Comparison of ENCODE assay signal across 22 cellular contexts in the genomic region with DNA sequence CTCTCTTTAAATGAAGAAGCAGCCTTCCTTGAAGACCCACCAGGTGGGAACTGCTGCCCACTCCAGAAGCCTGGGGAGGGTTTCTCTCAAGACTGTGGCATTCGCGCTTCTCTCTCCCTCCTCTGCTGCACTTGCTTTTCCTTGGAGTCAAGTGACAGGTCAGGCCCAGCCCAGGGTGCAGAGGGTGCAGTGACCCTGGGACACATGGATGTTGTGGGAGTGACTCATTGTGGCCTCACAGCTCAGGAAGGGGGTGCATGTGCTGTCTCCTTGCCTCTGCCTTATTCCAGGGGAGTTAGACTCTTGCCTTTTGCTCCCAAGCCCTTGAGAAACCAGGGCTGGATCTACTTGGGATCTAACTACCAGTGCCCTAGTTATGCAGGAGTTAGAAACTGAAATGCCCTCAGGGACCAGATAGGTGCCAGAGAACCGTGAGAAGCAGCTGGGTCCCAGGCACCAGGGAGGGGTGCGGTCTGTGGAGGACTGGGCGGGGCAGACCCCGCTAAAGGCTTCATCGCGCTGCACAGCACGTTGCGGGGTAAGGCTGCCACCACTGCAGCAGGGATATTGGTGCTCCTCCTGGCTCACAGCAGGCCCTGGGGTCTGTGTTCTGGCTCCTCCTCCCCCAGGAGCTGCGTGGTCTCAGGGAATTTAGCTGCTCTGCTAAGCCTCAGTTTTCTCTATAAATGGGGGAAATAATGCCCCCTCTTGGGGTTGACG. TPM values are rescaled to one million over a fixed set of nuclear protein-coding genes. Genes with fewer than 3 reads are reported as not detected.
DNase-seq lines count a peak whose midpoint lies in the region; ATAC-seq, FAIRE-seq and TF ChIP-seq lines count a peak whose summit lies in the region.
"Had no signal": no experiment of that assay in that cellular context is flagged by ENCODE, and none has a peak within 500 bp of the region (broad histone marks: within the 10 kb centered on the region; RNA-seq: fewer than 3 reads in every experiment).

No MANE protein-coding gene starts in this region.

- intact Hi-C loops in stomach (cut with DNase I; ENCODE audit: low total_unique reads): loop anchor here (10.0 kb wide), 1 partner anchor 273 kb away; no protein-coding TSS in a partner anchor

- no peaks in the 10 kb centered on the region for H3K36me3 Mint-ChIP-seq in stimulated activated memory B cell treated with anti-CD40 and anti-IgM and Interleukin-4, amounts not matched to agents 10 μg/mL and 1 μg/mL and 100 μg/mL, for 72 hours
- H3K36me3 Mint-ChIP-seq: activated naive CD8-positive, alpha-beta T cell; brain had no signal

- H3K4me3 Mint-ChIP-seq in stimulated activated memory B cell treated with anti-CD40 and anti-IgM and Interleukin-4, amounts not matched to agents 10 μg/mL and 1 μg/mL and 100 μg/mL, for 72 hours: no peak overlapping the region
- H3K4me3 Mint-ChIP-seq: activated naive CD8-positive, alpha-beta T cell; activated T-cell treated with anti-CD3 and anti-CD28 coated beads, Interleukin-2, amount 50 U/mL, for 24 hours; brain had no signal

- no peaks in the 10 kb centered on the region for H3K4me1 Mint-ChIP-seq in stimulated activated memory B cell treated with anti-CD40 and anti-IgM and Interleukin-4, amounts not matched to agents 10 μg/mL and 1 μg/mL and 100 μg/mL, for 72 hours

- WGBS in stomach, 5 donors: 69 to 80% (median 74%) methylated on average over 12 of the region's 12 CpGs

- H3K4me1 ChIP-seq in stomach: peaks cover 0 to 3% (median 0%) of the 10 kb centered on the region in 4 donors
- H3K4me1 ChIP-seq: Caco-2, uterus had no signal

- peaks cover 4% of the 10 kb centered on the region for H3K27me3 ChIP-seq in bronchial epithelial cell (ENCODE audit: control insufficient read depth, insufficient read depth, low read length)
- peaks cover 0 to 22% (median 8%) of the 10 kb centered on the region in 3 donors for H3K27me3 ChIP-seq in stomach
- H3K27me3 ChIP-seq: uterus had no signal

- H3K27ac ChIP-seq in stomach: no peak overlapping the region
- H3K27ac ChIP-seq: neutrophil, uterus had no signal

- H3K27ac Mint-ChIP-seq in stimulated activated memory B cell treated with anti-CD40 and anti-IgM and Interleukin-4, amounts not matched to agents 10 μg/mL and 1 μg/mL and 100 μg/mL, for 72 hours: no peak overlapping the region
- H3K27ac Mint-ChIP-seq: activated naive CD8-positive, alpha-beta T cell; activated T-cell treated with anti-CD3 and anti-CD28 coated beads, Interleukin-2, amount 50 U/mL, for 24 hours; brain had no signal

- H3K4me3 ChIP-seq in bronchial epithelial cell (ENCODE audit: low read depth, low read length) (no peak overlapping the region), stomach (no peak overlapping the region)
- H3K4me3 ChIP-seq: uterus had no signal

- in situ Hi-C loops in Caki2 (cut with HindIII; ENCODE audit: low pct_unique_long_range_greater_than_20kb, low sequenced_read_pairs): no loop called here

- H3K9me3 Mint-ChIP-seq in stimulated activated memory B cell treated with anti-CD40 and anti-IgM and Interleukin-4, amounts not matched to agents 10 μg/mL and 1 μg/mL and 100 μg/mL, for 72 hours: peaks cover 3% of the 10 kb centered on the region
- H3K9me3 Mint-ChIP-seq: activated T-cell treated with anti-CD3 and anti-CD28 coated beads, Interleukin-2, amount 50 U/mL, for 24 hours had no signal

- H3K9me3 ChIP-seq in stomach: no peaks in the 10 kb centered on the region
- H3K9me3 ChIP-seq: Caco-2, neutrophil, uterus had no signal

- TF ChIP-seq POLR2A in stomach (IDR thresholded peaks at IDR 0.05): no peak

- H3K27me3 Mint-ChIP-seq in stimulated activated memory B cell treated with anti-CD40 and anti-IgM and Interleukin-4, amounts not matched to agents 10 μg/mL and 1 μg/mL and 100 μg/mL, for 72 hours: peaks cover 9% of the 10 kb centered on the region
- H3K27me3 Mint-ChIP-seq: activated naive CD8-positive, alpha-beta T cell had no signal

- DNase-seq in Caki2 (ENCODE audit: low read depth) (peak; percentile 43), LHCN-M2 (ENCODE audit: low read depth) (peak; percentile 19), bronchial epithelial cell (ENCODE audit: low read depth) (peak; percentile 40), mesenteric fat pad (ENCODE audit: low spot score) (peak; percentile 76), stomach (no peak), foreskin melanocyte (no peak), omental fat pad (ENCODE audit: low spot score) (no peak)
- DNase-seq: activated CD4-positive, alpha-beta T cell treated with anti-CD3 and anti-CD28 coated beads, Interleukin-2, amount 50 U/mL, for 48 hours; activated T-cell treated with anti-CD3 and anti-CD28 coated beads, Interleukin-2, amount 50 U/mL, for 24 hours; kidney glomerular epithelial cell; NCI-H1092 treated with DMSO at 0.1 percent for 48 hours; NCI-H2107; NCI-H526 treated with DMSO at 0.1 percent for 48 hours; right cardiac atrium; stimulated activated CD4-positive, alpha-beta T cell treated with anti-CD3 and anti-CD28 coated beads, Interleukin-2, amount 100 ng/mL, for 24 hours; uterus had no signal

- FAIRE-seq in bronchial epithelial cell (lab: Jason Lieb, UNC): no peak
- FAIRE-seq: GM12892 had no signal

- no peak for ATAC-seq in stimulated activated memory B cell treated with anti-CD40 and anti-IgM and Interleukin-4, amounts not matched to agents 10 μg/mL and 1 μg/mL and 100 μg/mL, for 72 hours
- ATAC-seq in omental fat pad (ENCODE audit: low FRiP score): no peak
- ATAC-seq: right cardiac atrium had no signal

- H3K36me3 ChIP-seq in bronchial epithelial cell (ENCODE audit: control insufficient read depth, insufficient read depth, low read length): no peaks in the 10 kb centered on the region
- no peaks in the 10 kb centered on the region for H3K36me3 ChIP-seq in stomach
- H3K36me3 ChIP-seq: neutrophil, uterus had no signal

- no peak for TF ChIP-seq EP300 in stomach (IDR thresholded peaks at IDR 0.05)

- TF ChIP-seq CTCF in bronchial epithelial cell (IDR thresholded peaks at IDR 0.05; ENCODE audit: insufficient read depth, low read length, severe bottlenecking): no peak
- TF ChIP-seq CTCF in stomach (IDR thresholded peaks at IDR 0.05): no peak
- no peak for TF ChIP-seq CTCF in omental fat pad (IDR thresholded peaks at IDR 0.05)

RNA-seq across cellular contexts. Expression of a gene that starts 11.4 kb away (rescaled TPM):
- 14.2 and 21.6 TPM in 2 replicates for total RNA-seq in Caki2 (2014; rRNA removed; shearing (Covaris generic); ENCODE audit: low replicate concordance)
- total RNA-seq in LHCN-M2 (2014; rRNA removed) (not detected in 2 replicates), bronchial epithelial cell (2.6 and 4.6 TPM in 2 replicates), mesenteric fat pad (2.6 TPM), stomach (under 1 TPM in 2 of 5 donors, not detected in 3; 0.55 to 0.58 TPM), omental fat pad (1 to 10 TPM in 3 of 4 donors, under 1 TPM in 1; 0.84 to 2.3 (median 1.8) TPM)
- 1.8 TPM for polyA plus RNA-seq in LHCN-M2 (2012)
- 1 to 10 TPM; 4.0 to 7.4 (median 4.6) TPM for polyA plus RNA-seq in stomach

Comparison
In these comparisons a context has a peak if more than half of its experiments do, and no peak if none do; other contexts are left out.
1. DNase-seq: peak in Caki2 (single experiment), LHCN-M2 (single experiment), bronchial epithelial cell (single experiment) and mesenteric fat pad (single experiment); none in stomach (single experiment), foreskin melanocyte (single experiment) and omental fat pad (single experiment).